Comparison of ENCODE assay signal across 25 cellular contexts in genomic region chr17:9519873-9520272, GRCh38. TPM values are rescaled to one million over a fixed set of nuclear protein-coding genes. Genes with fewer than 3 reads are reported as not detected.
"Had no signal": no experiment of that assay in that cellular context is flagged by ENCODE, and none has a peak within 500 bp of the region (broad histone marks: within the 10 kb centered on the region; RNA-seq: fewer than 3 reads in every experiment).

No MANE protein-coding gene starts in this region.

- ATAC-seq: activated CD8-positive, alpha-beta memory T cell treated with anti-CD3 and anti-CD28 coated beads, Interleukin-2, amount 10 ng/mL, durations not matched to agents 7 days and 5 days; mucosa of descending colon; stimulated activated naive B cell treated with anti-CD40 and anti-IgM and Interleukin-4, amounts not matched to agents 10 μg/mL and 1 μg/mL and 100 μg/mL, for 72 hours; upper lobe of right lung; WTC11 had no signal

- DNase-seq: activated CD4-positive, alpha-beta memory T cell treated with anti-CD3 and anti-CD28 coated beads, Interleukin-2, amount 10 ng/mL, durations not matched to agents 7 days and 5 days; activated CD4-positive, alpha-beta T cell treated with anti-CD3 and anti-CD28 coated beads for 4 hours; activated CD8-positive, alpha-beta memory T cell treated with anti-CD3 and anti-CD28 coated beads, Interleukin-2, amount 10 ng/mL, durations not matched to agents 7 days and 5 days; activated naive CD8-positive, alpha-beta T cell treated with anti-CD3 and anti-CD28 coated beads for 36 hours; amniotic stem cell; effector CD8-positive, alpha-beta T cell; immature natural killer cell; kidney glomerular epithelial cell; left ventricle myocardium inferior; mammary epithelial cell; mucosa of descending colon; naive B cell; occipital lobe; posterior cingulate gyrus; retina; stimulated activated naive B cell treated with anti-CD40 and anti-IgM and Interleukin-4, amounts not matched to agents 10 μg/mL and 1 μg/mL and 100 μg/mL, for 72 hours; SW 1271; upper lobe of right lung had no signal

- H3K4me3 ChIP-seq: cardiac muscle cell, left ventricle myocardium inferior, mucosa of descending colon, thoracic aorta, upper lobe of right lung had no signal

- H3K36me3 ChIP-seq: cardiac muscle cell, left ventricle myocardium inferior, thoracic aorta, upper lobe of right lung had no signal

- H3K4me1 ChIP-seq: upper lobe of right lung had no signal

- H3K9me3 ChIP-seq: left ventricle myocardium inferior, mucosa of descending colon, thoracic aorta, upper lobe of right lung had no signal

- H3K9me3 Mint-ChIP-seq: activated CD4-positive, alpha-beta memory T cell treated with anti-CD3 and anti-CD28 coated beads, Interleukin-2, amount 10 ng/mL, durations not matched to agents 7 days and 5 days; activated naive CD8-positive, alpha-beta T cell treated with anti-CD3 and anti-CD28 coated beads for 36 hours; dendritic cell treated with granulocyte-macrophage colony-stimulating factor and Interleukin-4, amounts not matched to agents 40 ng/mL and 50 ng/mL, for 4 days; immature natural killer cell; naive B cell; stimulated activated naive B cell treated with anti-CD40 and anti-IgM and Interleukin-4, amounts not matched to agents 10 μg/mL and 1 μg/mL and 100 μg/mL, for 72 hours; T-helper 2 cell treated with Interferon-gamma antibody and Interleukin-4, amounts not matched to agents 5 μg/mL and 100 μg/mL, for 36 hours; WTC11 had no signal

- H3K27ac Mint-ChIP-seq: activated CD4-positive, alpha-beta memory T cell treated with anti-CD3 and anti-CD28 coated beads, Interleukin-2, amount 10 ng/mL, durations not matched to agents 7 days and 5 days; activated CD8-positive, alpha-beta memory T cell treated with anti-CD3 and anti-CD28 coated beads, Interleukin-2, amount 10 ng/mL, durations not matched to agents 7 days and 5 days; activated naive CD8-positive, alpha-beta T cell treated with anti-CD3 and anti-CD28 coated beads for 36 hours; dendritic cell treated with granulocyte-macrophage colony-stimulating factor and Interleukin-4, amounts not matched to agents 40 ng/mL and 50 ng/mL, for 4 days; T-helper 2 cell treated with Interferon-gamma antibody and Interleukin-4, amounts not matched to agents 5 μg/mL and 100 μg/mL, for 36 hours had no signal

- H3K27me3 Mint-ChIP-seq: activated CD4-positive, alpha-beta memory T cell treated with anti-CD3 and anti-CD28 coated beads, Interleukin-2, amount 10 ng/mL, durations not matched to agents 7 days and 5 days; activated CD8-positive, alpha-beta memory T cell treated with anti-CD3 and anti-CD28 coated beads, Interleukin-2, amount 10 ng/mL, durations not matched to agents 7 days and 5 days; activated naive CD8-positive, alpha-beta T cell treated with anti-CD3 and anti-CD28 coated beads for 36 hours; dendritic cell treated with granulocyte-macrophage colony-stimulating factor and Interleukin-4, amounts not matched to agents 40 ng/mL and 50 ng/mL, for 4 days; naive B cell; stimulated activated naive B cell treated with anti-CD40 and anti-IgM and Interleukin-4, amounts not matched to agents 10 μg/mL and 1 μg/mL and 100 μg/mL, for 72 hours had no signal

- H3K4me3 Mint-ChIP-seq: activated CD4-positive, alpha-beta memory T cell treated with anti-CD3 and anti-CD28 coated beads, Interleukin-2, amount 10 ng/mL, durations not matched to agents 7 days and 5 days; activated CD8-positive, alpha-beta memory T cell treated with anti-CD3 and anti-CD28 coated beads, Interleukin-2, amount 10 ng/mL, durations not matched to agents 7 days and 5 days; activated naive CD8-positive, alpha-beta T cell treated with anti-CD3 and anti-CD28 coated beads for 36 hours; dendritic cell treated with granulocyte-macrophage colony-stimulating factor and Interleukin-4, amounts not matched to agents 40 ng/mL and 50 ng/mL, for 4 days; immature natural killer cell; naive B cell; stimulated activated naive B cell treated with anti-CD40 and anti-IgM and Interleukin-4, amounts not matched to agents 10 μg/mL and 1 μg/mL and 100 μg/mL, for 72 hours; T-helper 2 cell treated with Interferon-gamma antibody and Interleukin-4, amounts not matched to agents 5 μg/mL and 100 μg/mL, for 36 hours; WTC11 had no signal

- H3K27ac ChIP-seq: cardiac muscle cell, epithelial cell of prostate, left ventricle myocardium inferior, thoracic aorta, upper lobe of right lung had no signal

- H3K36me3 Mint-ChIP-seq: activated CD8-positive, alpha-beta memory T cell treated with anti-CD3 and anti-CD28 coated beads, Interleukin-2, amount 10 ng/mL, durations not matched to agents 7 days and 5 days; naive B cell; WTC11 had no signal

- H3K27me3 ChIP-seq: cardiac muscle cell, upper lobe of right lung had no signal

RNA-seq across cellular contexts. Expression of gene CFAP52, which starts 56.6 kb away (rescaled TPM):
- total RNA-seq: activated CD4-positive, alpha-beta memory T cell treated with anti-CD3 and anti-CD28 coated beads, Interleukin-2, amount 10 ng/mL, durations not matched to agents 7 days and 5 days; activated CD8-positive, alpha-beta memory T cell treated with anti-CD3 and anti-CD28 coated beads, Interleukin-2, amount 10 ng/mL, durations not matched to agents 7 days and 5 days; activated naive CD8-positive, alpha-beta T cell treated with anti-CD3 and anti-CD28 coated beads for 36 hours; cardiac muscle cell; chondrocyte; left ventricle myocardium inferior; mammary epithelial cell; mucosa of descending colon; thoracic aorta; upper lobe of right lung; WTC11 had no signal
- polyA plus RNA-seq: immature natural killer cell, mammary epithelial cell had no signal
